ENCODE assay signal across 8 cellular contexts in the genomic region with DNA sequence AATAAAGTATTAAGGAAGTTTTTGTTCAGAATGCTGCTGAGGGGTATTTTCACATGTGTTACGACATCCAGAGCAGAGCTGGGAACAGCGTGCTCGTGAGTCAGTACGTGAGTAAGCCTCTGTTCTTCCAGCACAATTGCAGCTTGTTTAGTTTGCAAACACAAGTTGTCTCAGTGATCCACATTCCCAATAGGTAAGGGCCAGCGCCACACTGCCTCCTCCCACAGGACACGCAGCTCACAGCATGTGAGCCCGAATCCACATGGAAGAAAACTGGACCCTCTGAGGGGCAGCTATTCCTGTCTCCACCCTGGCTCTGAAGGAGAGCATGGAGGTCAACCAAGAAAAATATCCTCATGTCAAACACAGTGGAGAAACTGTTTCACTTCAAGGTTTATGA.
A peak's percentile ranks its signal among the peaks of the same experiment; 100 is the strongest.
DNase-seq lines count a peak whose midpoint lies in the region; ATAC-seq lines count a peak whose summit lies in the region.

No MANE protein-coding gene starts in this region.

- ATAC-seq in HG03432 (IDR thresholded peaks at IDR 0.05; ENCODE audit: unreplicated experiment), result no peak

- peak; percentile 84 for DNase-seq in Daoy (ENCODE audit: low read depth)
- DNase-seq in SW480 (ENCODE audit: low spot score), result peak; percentile 1
- peak; percentile 87 for DNase-seq in globus pallidus (ENCODE audit: low spot score)
- peak; percentile 86 for DNase-seq in pulmonary artery endothelial cell (ENCODE audit: low read depth, low spot score)
- no peak for DNase-seq in DMS153 treated with DMSO at 0.1 percent for 48 hours (lab: John Stamatoyannopoulos, UW; ENCODE audit: unreplicated experiment)
- DNase-seq in GF-D8 (lab: John Stamatoyannopoulos, UW), result no peak
- no peak for DNase-seq in stimulated activated CD4-positive, alpha-beta T cell treated with anti-CD3 and anti-CD28 coated beads, Interleukin-2, amount 100 ng/mL, for 48 hours

Comparison
In these comparisons a context has a peak if more than half of its experiments do, and no peak if none do; other contexts are left out.
1. DNase-seq: peak in Daoy (single experiment), SW480 (single experiment), globus pallidus (single experiment) and pulmonary artery endothelial cell (single experiment); none in DMS153 treated with DMSO at 0.1 percent for 48 hours (single experiment), GF-D8 (single experiment) and stimulated activated CD4-positive, alpha-beta T cell treated with anti-CD3 and anti-CD28 coated beads, Interleukin-2, amount 100 ng/mL, for 48 hours (0 of 2).